Comparison of ENCODE assay signal across 18 cellular contexts in the genomic region with DNA sequence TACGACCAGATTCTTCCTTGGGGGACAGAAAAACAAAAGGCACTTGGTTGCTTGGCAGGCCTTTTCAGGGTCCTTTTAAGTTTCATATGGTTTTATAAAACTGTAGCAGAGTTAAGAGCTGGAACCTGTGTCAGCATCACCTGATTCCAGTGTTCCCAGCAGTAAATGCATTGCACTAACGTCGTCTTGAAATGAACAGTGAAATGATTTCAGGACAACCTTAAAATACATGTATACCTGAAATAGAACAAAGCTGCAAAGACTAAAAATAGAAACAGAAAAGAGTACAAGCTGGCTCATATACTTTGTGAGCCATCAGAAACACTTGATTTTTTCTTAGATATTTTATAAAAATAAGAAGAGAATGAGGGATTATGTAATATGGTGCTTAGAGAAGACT. TPM values are rescaled to one million over a fixed set of nuclear protein-coding genes. Genes with fewer than 3 reads are reported as not detected.
A peak's percentile ranks its signal among the peaks of the same experiment; 100 is the strongest.
DNase-seq lines count a peak whose midpoint lies in the region; ATAC-seq and TF ChIP-seq lines count a peak whose summit lies in the region.
"Had no signal": no experiment of that assay in that cellular context is flagged by ENCODE, and none has a peak within 500 bp of the region (broad histone marks: within the 10 kb centered on the region; RNA-seq: fewer than 3 reads in every experiment).

No MANE protein-coding gene starts in this region.

- H3K9me2 ChIP-seq in SK-N-SH: no peaks in the 10 kb centered on the region

- H3K36me3 ChIP-seq in transverse colon (peaks cover 0 to 5% (median 0%) of the 10 kb centered on the region in 4 donors), SK-N-SH (replicated peaks in 1 of 2; ENCODE audit: control insufficient read depth in 1 of 2, insufficient read depth in 2 of 2, low read length in 1 of 2) (peaks cover 26% of the 10 kb centered on the region in 2 experiments)

- H3K4me1 Mint-ChIP-seq in brain: peaks cover 58% of the 10 kb centered on the region
- peaks cover 33% of the 10 kb centered on the region for H3K4me1 Mint-ChIP-seq in stimulated activated memory B cell treated with anti-CD40 and anti-IgM and Interleukin-4, amounts not matched to agents 10 μg/mL and 1 μg/mL and 100 μg/mL, for 72 hours

- H3K4me3 ChIP-seq in transverse colon (no peak overlapping the region), SK-N-SH (ENCODE audit: low read depth in 2 of 2, low read length in 1 of 2) (no peak overlapping the region)
- H3K4me3 ChIP-seq: smooth muscle cell had no signal

- WGBS in transverse colon (ENCODE audit: low coverage in 1 of 2), 2 donors: 53 to 75% methylated on average over 3 of the region's 3 CpGs
- WGBS in SK-N-SH (ENCODE audit: low lambda C conversion rate): 92% methylated on average over 3 of the region's 3 CpGs

- H3K4me1 ChIP-seq in transverse colon: peaks cover 0 to 25% (median 0%) of the 10 kb centered on the region in 4 donors
- H3K4me1 ChIP-seq in SK-N-SH (ENCODE audit: control insufficient read depth in 1 of 2, insufficient read depth in 2 of 2, low read depth in 1 of 2, low read length in 1 of 2): peaks cover 0 to 20% of the 10 kb centered on the region in 2 experiments; a peak in 2 of 4 replicates

- CTCF ChIA-PET in SK-N-SH (lab: Yijun Ruan, JAX): interaction anchor here (0.9 to 1.9 kb wide), 10 partner anchors 10 to 886 kb away, joined by 3 to 16 read pairs (median 4); no protein-coding TSS in a partner anchor

- intact Hi-C loops in Right ventricle myocardium superior (cut with DNase I): no loop called here
- intact Hi-C loops in cardiac septum (cut with DNase I): no loop called here
- intact Hi-C loops in transverse colon (cut with DNase I; ENCODE audit: low total_unique reads): no loop called here

- peaks cover 49% of the 10 kb centered on the region for H3K36me3 Mint-ChIP-seq in brain
- H3K36me3 Mint-ChIP-seq in stimulated activated memory B cell treated with anti-CD40 and anti-IgM and Interleukin-4, amounts not matched to agents 10 μg/mL and 1 μg/mL and 100 μg/mL, for 72 hours: peaks cover 27% of the 10 kb centered on the region

- no peak overlapping the region for H3K4me3 Mint-ChIP-seq in brain
- no peak overlapping the region for H3K4me3 Mint-ChIP-seq in stimulated activated memory B cell treated with anti-CD40 and anti-IgM and Interleukin-4, amounts not matched to agents 10 μg/mL and 1 μg/mL and 100 μg/mL, for 72 hours
- H3K4me3 Mint-ChIP-seq: activated naive CD8-positive, alpha-beta T cell treated with anti-CD3 and anti-CD28 coated beads, Interleukin-2, amount 10 ng/mL, durations not matched to agents 7 days and 5 days; CD4-positive, alpha-beta memory T cell had no signal

- DNase-seq in Right ventricle myocardium superior (no peak), cardiac septum (ENCODE audit: low spot score) (no peak), transverse colon (no peak), SK-N-SH (no peak), islet precursor cell (no peak)
- DNase-seq: 8988T; activated CD4-positive, alpha-beta T cell treated with anti-CD3 and anti-CD28 coated beads for 48 hours; activated naive CD8-positive, alpha-beta T cell treated with anti-CD3 and anti-CD28 coated beads, Interleukin-2, amount 10 ng/mL, durations not matched to agents 7 days and 5 days; CD4-positive, alpha-beta memory T cell; NCI-H2081; NCI-H69; SHP77; T-helper 9 cell had no signal

- in situ Hi-C loops in transverse colon (cut with MboI; ENCODE audit: low pct_ligation_motif_present in 1 of 4, low pct_unique_long_range_greater_than_20kb in 1 of 4, low sequenced_read_pairs in 3 of 4): loop anchor here in 1 of 4 donors (25.0 kb wide), 1 partner anchor 200 kb away; no protein-coding TSS in a partner anchor

- H3K27me3 Mint-ChIP-seq in brain: no peaks in the 10 kb centered on the region
- H3K27me3 Mint-ChIP-seq in stimulated activated memory B cell treated with anti-CD40 and anti-IgM and Interleukin-4, amounts not matched to agents 10 μg/mL and 1 μg/mL and 100 μg/mL, for 72 hours: no peaks in the 10 kb centered on the region
- H3K27me3 Mint-ChIP-seq: activated naive CD8-positive, alpha-beta T cell treated with anti-CD3 and anti-CD28 coated beads, Interleukin-2, amount 10 ng/mL, durations not matched to agents 7 days and 5 days; CD4-positive, alpha-beta memory T cell had no signal

- H2AFZ ChIP-seq in SK-N-SH (ENCODE audit: low read depth): no peak overlapping the region

- POLR2A ChIA-PET in SK-N-SH (lab: Yijun Ruan, JAX): no interaction called here

- TF ChIP-seq RAD21 in SK-N-SH (IDR thresholded peaks at IDR 0.05; ENCODE audit: low read length): no peak

- TF ChIP-seq EP300 in transverse colon (IDR thresholded peaks at IDR 0.05; ENCODE audit: low read depth) (no peak), SK-N-SH (IDR thresholded peaks at IDR 0.05; ENCODE audit: borderline replicate concordance in 1 of 2, low read depth in 1 of 2, low read length in 1 of 2) (no peak)

- H3K9me3 ChIP-seq in transverse colon (no peaks in the 10 kb centered on the region), SK-N-SH (no peaks in the 10 kb centered on the region)

- H3K27me3 ChIP-seq in transverse colon: no peaks in the 10 kb centered on the region
- H3K27me3 ChIP-seq in SK-N-SH (ENCODE audit: insufficient read depth): no peaks in the 10 kb centered on the region

- no peak overlapping the region for H3K9ac ChIP-seq in SK-N-SH

- peak; percentile 56 for ATAC-seq in Right ventricle myocardium superior (ENCODE audit: poor library complexity)
- peak; percentile 7 for ATAC-seq in HG03432 (IDR thresholded peaks at IDR 0.05; ENCODE audit: unreplicated experiment)
- no peak for ATAC-seq in stimulated activated memory B cell treated with anti-CD40 and anti-IgM and Interleukin-4, amounts not matched to agents 10 μg/mL and 1 μg/mL and 100 μg/mL, for 72 hours

- TF ChIP-seq CTCF in brain (conservative IDR thresholded peaks at IDR 0.05) (no peak), transverse colon (IDR thresholded peaks at IDR 0.05) (no peak), SK-N-SH (IDR thresholded peaks at IDR 0.05) (no peak)

- no peak overlapping the region for H3K4me2 ChIP-seq in SK-N-SH

- peak overlapping the region in 3 of 5 experiments; percentile 23 to 87 (median 41) for H3K27ac Mint-ChIP-seq in brain
- H3K27ac Mint-ChIP-seq in stimulated activated memory B cell treated with anti-CD40 and anti-IgM and Interleukin-4, amounts not matched to agents 10 μg/mL and 1 μg/mL and 100 μg/mL, for 72 hours: peak overlapping the region; percentile 80
- H3K27ac Mint-ChIP-seq: activated naive CD8-positive, alpha-beta T cell treated with anti-CD3 and anti-CD28 coated beads, Interleukin-2, amount 10 ng/mL, durations not matched to agents 7 days and 5 days; CD4-positive, alpha-beta memory T cell had no signal

- H3F3A ChIP-seq in SK-N-SH (replicated peaks; ENCODE audit: insufficient read depth): peaks cover 3% of the 10 kb centered on the region

- H4K20me1 ChIP-seq in SK-N-SH (ENCODE audit: insufficient read depth): no peaks in the 10 kb centered on the region

- H3K79me2 ChIP-seq in SK-N-SH (ENCODE audit: insufficient read depth): peaks cover 18% of the 10 kb centered on the region

- no peak for TF ChIP-seq POLR2A in transverse colon (IDR thresholded peaks at IDR 0.05)

- H3K9me3 Mint-ChIP-seq in brain: no peaks in the 10 kb centered on the region
- no peaks in the 10 kb centered on the region for H3K9me3 Mint-ChIP-seq in stimulated activated memory B cell treated with anti-CD40 and anti-IgM and Interleukin-4, amounts not matched to agents 10 μg/mL and 1 μg/mL and 100 μg/mL, for 72 hours
- H3K9me3 Mint-ChIP-seq: activated naive CD8-positive, alpha-beta T cell treated with anti-CD3 and anti-CD28 coated beads, Interleukin-2, amount 10 ng/mL, durations not matched to agents 7 days and 5 days; CD4-positive, alpha-beta memory T cell had no signal

- H3K27ac ChIP-seq in transverse colon (no peak overlapping the region), SK-N-SH (ENCODE audit: low read depth in 2 of 2, low read length in 1 of 2) (no peak overlapping the region)
- H3K27ac ChIP-seq: epithelial cell of prostate had no signal

TF ChIP-seq in SK-N-SH, 30 proteins besides CTCF, POLR2A, EP300 and RAD21 (continues in another document):
- TF ChIP-seq POLR2AphosphoS5 (IDR thresholded peaks at IDR 0.05; ENCODE audit: low read depth, low read length) (no peak), RCOR1 (IDR thresholded peaks at IDR 0.05; ENCODE audit: low read length) (no peak), TEAD4 (IDR thresholded peaks at IDR 0.05; ENCODE audit: borderline replicate concordance, insufficient read depth) (no peak), FOSL2 (IDR thresholded peaks at IDR 0.05; ENCODE audit: borderline replicate concordance, low read depth) (no peak), SMC3 (IDR thresholded peaks at IDR 0.05; ENCODE audit: low read depth, low read length) (no peak)
- TF ChIP-seq, protein P1, sequence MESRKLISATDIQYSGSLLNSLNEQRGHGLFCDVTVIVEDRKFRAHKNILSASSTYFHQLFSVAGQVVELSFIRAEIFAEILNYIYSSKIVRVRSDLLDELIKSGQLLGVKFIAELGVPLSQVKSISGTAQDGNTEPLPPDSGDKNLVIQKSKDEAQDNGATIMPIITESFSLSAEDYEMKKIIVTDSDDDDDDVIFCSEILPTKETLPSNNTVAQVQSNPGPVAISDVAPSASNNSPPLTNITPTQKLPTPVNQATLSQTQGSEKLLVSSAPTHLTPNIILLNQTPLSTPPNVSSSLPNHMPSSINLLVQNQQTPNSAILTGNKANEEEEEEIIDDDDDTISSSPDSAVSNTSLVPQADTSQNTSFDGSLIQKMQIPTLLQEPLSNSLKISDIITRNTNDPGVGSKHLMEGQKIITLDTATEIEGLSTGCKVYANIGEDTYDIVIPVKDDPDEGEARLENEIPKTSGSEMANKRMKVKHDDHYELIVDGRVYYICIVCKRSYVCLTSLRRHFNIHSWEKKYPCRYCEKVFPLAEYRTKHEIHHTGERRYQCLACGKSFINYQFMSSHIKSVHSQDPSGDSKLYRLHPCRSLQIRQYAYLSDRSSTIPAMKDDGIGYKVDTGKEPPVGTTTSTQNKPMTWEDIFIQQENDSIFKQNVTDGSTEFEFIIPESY (IDR thresholded peaks at IDR 0.05; ENCODE audit: borderline replicate concordance, low read depth): no peak
- TF ChIP-seq, protein P2, sequence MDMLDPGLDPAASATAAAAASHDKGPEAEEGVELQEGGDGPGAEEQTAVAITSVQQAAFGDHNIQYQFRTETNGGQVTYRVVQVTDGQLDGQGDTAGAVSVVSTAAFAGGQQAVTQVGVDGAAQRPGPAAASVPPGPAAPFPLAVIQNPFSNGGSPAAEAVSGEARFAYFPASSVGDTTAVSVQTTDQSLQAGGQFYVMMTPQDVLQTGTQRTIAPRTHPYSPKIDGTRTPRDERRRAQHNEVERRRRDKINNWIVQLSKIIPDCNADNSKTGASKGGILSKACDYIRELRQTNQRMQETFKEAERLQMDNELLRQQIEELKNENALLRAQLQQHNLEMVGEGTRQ (IDR thresholded peaks at IDR 0.05; ENCODE audit: borderline replicate concordance, low read depth, low read length): no peak

RNA-seq across cellular contexts. Expression of a gene that starts 51.9 kb away (rescaled TPM):
- total RNA-seq in Right ventricle myocardium superior (50.8 TPM), cardiac septum (37.4 TPM), transverse colon (10 to 100 TPM; 22.4 to 54.1 (median 42.3) TPM)
- polyA plus RNA-seq in brain (ENCODE audit: insufficient read depth, low read depth, low replicate concordance) (14.1 TPM), SK-N-SH (2012; rRNA removed) (15.7 and 25.2 TPM in 2 replicates)
- polyA plus RNA-seq in SK-N-SH (2012; cell fraction: cytosol; rRNA removed): 23.5 and 24.5 TPM in 2 replicates
- polyA plus RNA-seq in SK-N-SH (2012; cell fraction: nucleus; rRNA removed): 9.1 and 18.4 TPM in 2 replicates
